In genomic region chr17:38885044-38885727, GRCh38 we compare ENCODE assay signal across 10 cellular contexts. TPM values are rescaled to one million over a fixed set of nuclear protein-coding genes. Genes with fewer than 3 reads are reported as not detected.
DNase-seq lines count a peak whose midpoint lies in the region; ATAC-seq and TF ChIP-seq lines count a peak whose summit lies in the region.
"Had no signal": no experiment of that assay in that cellular context is flagged by ENCODE, and none has a peak within 500 bp of the region (broad histone marks: within the 10 kb centered on the region; RNA-seq: fewer than 3 reads in every experiment).

No MANE protein-coding gene starts in this region.

- peak overlapping the region; percentile 61 for H3K4me3 Mint-ChIP-seq in stimulated activated naive CD8-positive, alpha-beta T cell treated with anti-CD3 and anti-CD28 coated beads, Interleukin-15, Interleukin-2, amounts not matched to agents 100 ng/mL and 50 ng/mL, for 24 hours
- H3K4me3 Mint-ChIP-seq in naive thymus-derived CD4-positive, alpha-beta T cell: peak overlapping the region; percentile 41 to 96 (median 76)

- peak overlapping the region; percentile 75 for H3K27ac Mint-ChIP-seq in stimulated activated naive CD8-positive, alpha-beta T cell treated with anti-CD3 and anti-CD28 coated beads, Interleukin-15, Interleukin-2, amounts not matched to agents 100 ng/mL and 50 ng/mL, for 24 hours
- peak overlapping the region; percentile 69 to 99 (median 91) for H3K27ac Mint-ChIP-seq in naive thymus-derived CD4-positive, alpha-beta T cell

- POLR2A ChIA-PET in naive thymus-derived CD4-positive, alpha-beta T cell (lab: Charles Lee): interaction anchor here (0.5 to 5.2 kb wide), 9 partner anchors 12 to 519 kb away, joined by 3 to 58 read pairs (median 5); partner anchors contain the start of genes LASP1 and RPL23

- peak overlapping the region in 50 of 59 donors; percentile 1 to 84 (median 57) for H3K27ac ChIP-seq in dorsolateral prefrontal cortex
- H3K27ac ChIP-seq in naive thymus-derived CD4-positive, alpha-beta T cell (ENCODE audit: low read depth, low read length): peak overlapping the region; percentile 60
- H3K27ac ChIP-seq: SJSA1 had no signal

- peaks cover 0 to 29% (median 0%) of the 10 kb centered on the region in 3 experiments for H3K36me3 ChIP-seq in naive thymus-derived CD4-positive, alpha-beta T cell (ENCODE audit: control insufficient read depth in 2 of 3, insufficient read depth in 3 of 3, low read length in 3 of 3)

- TF ChIP-seq CTCF in dorsolateral prefrontal cortex (IDR thresholded peaks at IDR 0.05 in 54 of 56, conservative IDR thresholded peaks at IDR 0.05 in 2 of 56; ENCODE audit: low read depth in 1 of 56, partially characterized antibody in 56 of 56): no peak

- intact Hi-C loops in dorsolateral prefrontal cortex (cut with DNase I): no loop called here
- intact Hi-C loops in naive thymus-derived CD4-positive, alpha-beta T cell (cut with micrococcal nuclease): no loop called here

- no peaks in the 10 kb centered on the region for H3K9me3 ChIP-seq in naive thymus-derived CD4-positive, alpha-beta T cell (ENCODE audit: control insufficient read depth in 2 of 3, low read length in 3 of 3)
- H3K9me3 ChIP-seq: SJSA1 had no signal

- ATAC-seq in stimulated activated naive CD8-positive, alpha-beta T cell treated with anti-CD3 and anti-CD28 coated beads, Interleukin-15, Interleukin-2, amounts not matched to agents 100 U/mL and 50 U/mL, for 24 hours: no peak
- no peak for ATAC-seq in naive thymus-derived CD4-positive, alpha-beta T cell
- no peak for ATAC-seq in HG03432 (IDR thresholded peaks at IDR 0.05; ENCODE audit: unreplicated experiment)

- no peak for DNase-seq in stimulated activated naive CD8-positive, alpha-beta T cell treated with anti-CD3 and anti-CD28 coated beads, Interleukin-15, Interleukin-2, amounts not matched to agents 100 U/mL and 50 U/mL, for 24 hours
- no peak for DNase-seq in dorsolateral prefrontal cortex
- DNase-seq in naive thymus-derived CD4-positive, alpha-beta T cell: no peak
- DNase-seq in stimulated activated CD4-positive, alpha-beta T cell treated with anti-CD3 and anti-CD28 coated beads, Interleukin-15, amount 100 ng/mL, for 24 hours: no peak
- DNase-seq in Kasumi-1 (lab: John Stamatoyannopoulos, UW): no peak
- no peak for DNase-seq in NCI-H2107 (lab: John Stamatoyannopoulos, UW)
- DNase-seq: activated CD8-positive, alpha-beta memory T cell treated with anti-CD3 and anti-CD28 coated beads, Interleukin-2, amount 50 U/mL, for 48 hours had no signal

- H3K27me3 ChIP-seq in dorsolateral prefrontal cortex: no peaks in the 10 kb centered on the region
- H3K27me3 ChIP-seq in naive thymus-derived CD4-positive, alpha-beta T cell (ENCODE audit: control insufficient read depth in 2 of 2, insufficient read depth in 2 of 2, low read length in 2 of 2): no peaks in the 10 kb centered on the region
- H3K27me3 ChIP-seq: SJSA1 had no signal

- peak overlapping the region in 13 of 59 donors; percentile 4 to 31 (median 19) for H3K4me3 ChIP-seq in dorsolateral prefrontal cortex
- no peak overlapping the region for H3K4me3 ChIP-seq in naive thymus-derived CD4-positive, alpha-beta T cell (ENCODE audit: low read length)
- H3K4me3 ChIP-seq: SJSA1 had no signal

- H3K36me3 Mint-ChIP-seq in stimulated activated naive CD8-positive, alpha-beta T cell treated with anti-CD3 and anti-CD28 coated beads, Interleukin-15, Interleukin-2, amounts not matched to agents 100 ng/mL and 50 ng/mL, for 24 hours (ENCODE audit: low read depth): peaks cover 46% of the 10 kb centered on the region
- peaks cover 3 to 34% (median 22%) of the 10 kb centered on the region in 5 donors for H3K36me3 Mint-ChIP-seq in naive thymus-derived CD4-positive, alpha-beta T cell

- no peaks in the 10 kb centered on the region for H3K27me3 Mint-ChIP-seq in stimulated activated naive CD8-positive, alpha-beta T cell treated with anti-CD3 and anti-CD28 coated beads, Interleukin-15, Interleukin-2, amounts not matched to agents 100 ng/mL and 50 ng/mL, for 24 hours
- H3K27me3 Mint-ChIP-seq in naive thymus-derived CD4-positive, alpha-beta T cell: no peaks in the 10 kb centered on the region

- no peaks in the 10 kb centered on the region for H3K9me3 Mint-ChIP-seq in stimulated activated naive CD8-positive, alpha-beta T cell treated with anti-CD3 and anti-CD28 coated beads, Interleukin-15, Interleukin-2, amounts not matched to agents 100 ng/mL and 50 ng/mL, for 24 hours
- peaks cover 0 to 3% (median 0%) of the 10 kb centered on the region in 11 donors for H3K9me3 Mint-ChIP-seq in naive thymus-derived CD4-positive, alpha-beta T cell

- H3K4me1 ChIP-seq in naive thymus-derived CD4-positive, alpha-beta T cell (ENCODE audit: control insufficient read depth in 2 of 2, insufficient read depth in 2 of 2, low read length in 2 of 2): peaks cover 78 to 93% of the 10 kb centered on the region in 2 donors

- CTCF ChIA-PET in naive thymus-derived CD4-positive, alpha-beta T cell (lab: Charles Lee): interaction anchor here (0.6 to 1.2 kb wide), 4 partner anchors 9 to 17 kb away, joined by 3 read pairs; no protein-coding TSS in a partner anchor

- peaks cover 89% of the 10 kb centered on the region for H3K4me1 Mint-ChIP-seq in stimulated activated naive CD8-positive, alpha-beta T cell treated with anti-CD3 and anti-CD28 coated beads, Interleukin-15, Interleukin-2, amounts not matched to agents 100 ng/mL and 50 ng/mL, for 24 hours (ENCODE audit: low read depth)
- H3K4me1 Mint-ChIP-seq in naive thymus-derived CD4-positive, alpha-beta T cell: peaks cover 71 to 97% (median 83%) of the 10 kb centered on the region in 7 donors

RNA-seq across cellular contexts. Expression of gene LASP1, which starts 15.3 kb away (rescaled TPM):
- total RNA-seq in dorsolateral prefrontal cortex: 100 to 1,000 TPM in 14 of 120 experiments, 10 to 100 TPM in 106; 54.6 to 125 (median 90.0) TPM
- total RNA-seq in naive thymus-derived CD4-positive, alpha-beta T cell: 100 to 1,000 TPM in 4 of 5 experiments, 10 to 100 TPM in 1; 75.3 to 199 (median 113) TPM
- polyA plus RNA-seq in naive thymus-derived CD4-positive, alpha-beta T cell: 10 to 100 TPM; 43.4 to 54.5 TPM

RNA-seq across cellular contexts. Expression of gene RPL23, which starts 31.7 kb away (rescaled TPM):
- total RNA-seq in dorsolateral prefrontal cortex: 100 to 1,000 TPM; 239 to 571 (median 364) TPM
- 1,000 to 10,000 TPM; 1,312 to 2,438 (median 1,877) TPM for total RNA-seq in naive thymus-derived CD4-positive, alpha-beta T cell
- polyA plus RNA-seq in naive thymus-derived CD4-positive, alpha-beta T cell: 1,000 to 10,000 TPM; 1,326 to 1,996 TPM
